ENCODE assay signal across 14 cellular contexts in genomic region chr15:45114076-45114750, GRCh38. TPM values are rescaled to one million over a fixed set of nuclear protein-coding genes. Genes with fewer than 3 reads are reported as not detected.
DNase-seq lines count a peak whose midpoint lies in the region; ATAC-seq and TF ChIP-seq lines count a peak whose summit lies in the region.
"Had no signal": no experiment of that assay in that cellular context is flagged by ENCODE, and none has a peak within 500 bp of the region (broad histone marks: within the 10 kb centered on the region; RNA-seq: fewer than 3 reads in every experiment).

Gene DUOX2 (minus strand): TSS chr15:45114172. CDS start chr15:45113411, 761 bp downstream.
Gene DUOXA2 (plus strand): TSS chr15:45114326. CDS start chr15:45114606, 280 bp downstream.

- peaks cover 79% of the 10 kb centered on the region for H3K27me3 Mint-ChIP-seq in stimulated activated naive CD8-positive, alpha-beta T cell treated with anti-CD3 and anti-CD28 coated beads, Interleukin-15, Interleukin-2, amounts not matched to agents 100 ng/mL and 50 ng/mL, for 24 hours
- peaks cover 91% of the 10 kb centered on the region for H3K27me3 Mint-ChIP-seq in stimulated activated naive CD8-positive, alpha-beta T cell treated with anti-CD3 and anti-CD28 coated beads, Interleukin-15, amount 100 ng/mL, for 72 hours
- H3K27me3 Mint-ChIP-seq in activated T-helper 2 cell treated with anti-CD3 and anti-CD28 coated beads, Interferon-gamma antibody, Interleukin-2, Interleukin-4, amounts not matched to agents 10 μg/mL and 5 μg/mL and 100 μg/mL, durations not matched to agents 14 hours and 24 hours and 36 hours (ENCODE audit: low read depth): peaks cover 77% of the 10 kb centered on the region
- peaks cover 48% of the 10 kb centered on the region for H3K27me3 Mint-ChIP-seq in memory B cell

- in situ Hi-C loops in transverse colon (cut with MboI; ENCODE audit: low pct_ligation_motif_present in 1 of 4, low pct_unique_long_range_greater_than_20kb in 1 of 4, low sequenced_read_pairs in 3 of 4): loop anchor here in 1 of 4 donors (25.0 kb wide), 1 partner anchor 152 kb away; the partner anchor contains the start of gene TERB2

- H3K27ac Mint-ChIP-seq in stimulated activated naive CD8-positive, alpha-beta T cell treated with anti-CD3 and anti-CD28 coated beads, Interleukin-15, Interleukin-2, amounts not matched to agents 100 ng/mL and 50 ng/mL, for 24 hours: peak within 1 kb of the TSS; percentile 38
- H3K27ac Mint-ChIP-seq in stimulated activated naive CD8-positive, alpha-beta T cell treated with anti-CD3 and anti-CD28 coated beads, Interleukin-15, amount 100 ng/mL, for 72 hours: no peak within 1 kb of the TSS
- H3K27ac Mint-ChIP-seq in activated T-helper 2 cell treated with anti-CD3 and anti-CD28 coated beads, Interferon-gamma antibody, Interleukin-2, Interleukin-4, amounts not matched to agents 10 μg/mL and 5 μg/mL and 100 μg/mL, durations not matched to agents 14 hours and 24 hours and 36 hours: peak within 1 kb of the TSS; percentile 43
- no peak within 1 kb of the TSS for H3K27ac Mint-ChIP-seq in memory B cell
- H3K27ac Mint-ChIP-seq: activated naive CD4-positive, alpha-beta T cell treated with anti-CD3 and anti-CD28 coated beads for 36 hours had no signal

- no peak for ATAC-seq in stimulated activated naive CD8-positive, alpha-beta T cell treated with anti-CD3 and anti-CD28 coated beads, Interleukin-15, amount 100 ng/mL, for 72 hours
- ATAC-seq in memory B cell (ENCODE audit: low read depth): no peak

- no peak for TF ChIP-seq EP300 in transverse colon (IDR thresholded peaks at IDR 0.05; ENCODE audit: low read depth)

- H3K9me3 ChIP-seq in transverse colon: no peaks in the 10 kb centered on the region
- H3K9me3 ChIP-seq: lower lobe of right lung, upper lobe of left lung had no signal

- intact Hi-C loops in activated T-helper 2 cell treated with anti-CD3 and anti-CD28 coated beads, Interferon-gamma antibody, Interleukin-2, Interleukin-4, amounts not matched to agents 10 μg/mL and 5 μg/mL and 100 μg/mL, durations not matched to agents 14 hours and 24 hours and 36 hours (cut with micrococcal nuclease): no loop called here
- intact Hi-C loops in transverse colon (cut with DNase I; ENCODE audit: low total_unique reads): no loop called here

- H3K4me3 ChIP-seq in transverse colon: peak within 1 kb of the TSS in 1 of 4 donors; percentile 0

- H3K36me3 Mint-ChIP-seq in stimulated activated naive CD8-positive, alpha-beta T cell treated with anti-CD3 and anti-CD28 coated beads, Interleukin-15, Interleukin-2, amounts not matched to agents 100 ng/mL and 50 ng/mL, for 24 hours (ENCODE audit: low read depth): no peaks in the 10 kb centered on the region
- no peaks in the 10 kb centered on the region for H3K36me3 Mint-ChIP-seq in activated T-helper 2 cell treated with anti-CD3 and anti-CD28 coated beads, Interferon-gamma antibody, Interleukin-2, Interleukin-4, amounts not matched to agents 10 μg/mL and 5 μg/mL and 100 μg/mL, durations not matched to agents 14 hours and 24 hours and 36 hours (ENCODE audit: low read depth)
- no peaks in the 10 kb centered on the region for H3K36me3 Mint-ChIP-seq in memory B cell

- no peaks in the 10 kb centered on the region for H3K9me3 Mint-ChIP-seq in stimulated activated naive CD8-positive, alpha-beta T cell treated with anti-CD3 and anti-CD28 coated beads, Interleukin-15, Interleukin-2, amounts not matched to agents 100 ng/mL and 50 ng/mL, for 24 hours
- H3K9me3 Mint-ChIP-seq in stimulated activated naive CD8-positive, alpha-beta T cell treated with anti-CD3 and anti-CD28 coated beads, Interleukin-15, amount 100 ng/mL, for 72 hours: no peaks in the 10 kb centered on the region
- H3K9me3 Mint-ChIP-seq in activated T-helper 2 cell treated with anti-CD3 and anti-CD28 coated beads, Interferon-gamma antibody, Interleukin-2, Interleukin-4, amounts not matched to agents 10 μg/mL and 5 μg/mL and 100 μg/mL, durations not matched to agents 14 hours and 24 hours and 36 hours: no peaks in the 10 kb centered on the region
- no peaks in the 10 kb centered on the region for H3K9me3 Mint-ChIP-seq in memory B cell
- H3K9me3 Mint-ChIP-seq: activated naive CD4-positive, alpha-beta T cell treated with anti-CD3 and anti-CD28 coated beads for 36 hours had no signal

- no peak for DNase-seq in stimulated activated naive CD8-positive, alpha-beta T cell treated with anti-CD3 and anti-CD28 coated beads, Interleukin-15, amount 100 ng/mL, for 72 hours
- no peak for DNase-seq in activated T-helper 2 cell treated with anti-CD3 and anti-CD28 coated beads, Interferon-gamma antibody, Interleukin-2, Interleukin-4, amounts not matched to agents 10 μg/mL and 5 μg/mL and 100 μg/mL, durations not matched to agents 14 hours and 24 hours and 36 hours (ENCODE audit: low spot score)
- DNase-seq in memory B cell (ENCODE audit: low spot score in 2 of 2): no peak
- no peak for DNase-seq in SIG-M5 treated with dmso at 0.1 percent for 504 hours (lab: John Stamatoyannopoulos, UW; ENCODE audit: unreplicated experiment)
- no peak for DNase-seq in activated CD8-positive, alpha-beta memory T cell treated with anti-CD3 and anti-CD28 coated beads, Interleukin-2, amount 50 U/mL, for 48 hours
- no peak for DNase-seq in transverse colon
- no peak for DNase-seq in stimulated activated naive CD4-positive, alpha-beta T cell (lab: John Stamatoyannopoulos, UW)
- DNase-seq: activated naive CD4-positive, alpha-beta T cell treated with anti-CD3 and anti-CD28 coated beads for 36 hours; DND-41; lower lobe of right lung; T1000 had no signal

- no peak for TF ChIP-seq POLR2A in transverse colon (IDR thresholded peaks at IDR 0.05)

- WGBS in transverse colon (ENCODE audit: low coverage in 1 of 2), 2 donors: 1% methylated on average over 42 of the region's 42 CpGs; no CpG with 5 or more reads in 1 of the 2 donors

- peaks cover 38% of the 10 kb centered on the region for H3K4me1 Mint-ChIP-seq in stimulated activated naive CD8-positive, alpha-beta T cell treated with anti-CD3 and anti-CD28 coated beads, Interleukin-15, Interleukin-2, amounts not matched to agents 100 ng/mL and 50 ng/mL, for 24 hours (ENCODE audit: low read depth)
- peaks cover 66% of the 10 kb centered on the region for H3K4me1 Mint-ChIP-seq in stimulated activated naive CD8-positive, alpha-beta T cell treated with anti-CD3 and anti-CD28 coated beads, Interleukin-15, amount 100 ng/mL, for 72 hours
- H3K4me1 Mint-ChIP-seq in activated T-helper 2 cell treated with anti-CD3 and anti-CD28 coated beads, Interferon-gamma antibody, Interleukin-2, Interleukin-4, amounts not matched to agents 10 μg/mL and 5 μg/mL and 100 μg/mL, durations not matched to agents 14 hours and 24 hours and 36 hours (ENCODE audit: low read depth): peaks cover 14% of the 10 kb centered on the region
- H3K4me1 Mint-ChIP-seq in memory B cell: peaks cover 39% of the 10 kb centered on the region

- peaks cover 89% of the 10 kb centered on the region for H3K27me3 ChIP-seq in transverse colon

- no peak within 1 kb of the TSS for H3K4me3 Mint-ChIP-seq in stimulated activated naive CD8-positive, alpha-beta T cell treated with anti-CD3 and anti-CD28 coated beads, Interleukin-15, Interleukin-2, amounts not matched to agents 100 ng/mL and 50 ng/mL, for 24 hours
- peak within 1 kb of the TSS in 1 of 2 donors; percentile 68 for H3K4me3 Mint-ChIP-seq in stimulated activated naive CD8-positive, alpha-beta T cell treated with anti-CD3 and anti-CD28 coated beads, Interleukin-15, amount 100 ng/mL, for 72 hours
- no peak within 1 kb of the TSS for H3K4me3 Mint-ChIP-seq in activated T-helper 2 cell treated with anti-CD3 and anti-CD28 coated beads, Interferon-gamma antibody, Interleukin-2, Interleukin-4, amounts not matched to agents 10 μg/mL and 5 μg/mL and 100 μg/mL, durations not matched to agents 14 hours and 24 hours and 36 hours (ENCODE audit: low read depth)
- H3K4me3 Mint-ChIP-seq in memory B cell: peak within 1 kb of the TSS; percentile 60

- no peak within 1 kb of the TSS for H3K27ac ChIP-seq in transverse colon
- H3K27ac ChIP-seq: lower lobe of right lung, upper lobe of left lung had no signal

- TF ChIP-seq CTCF in transverse colon (IDR thresholded peaks at IDR 0.05): no peak

- peaks cover 14 to 36% (median 24%) of the 10 kb centered on the region in 4 donors for H3K4me1 ChIP-seq in transverse colon

- H3K36me3 ChIP-seq in transverse colon: no peaks in the 10 kb centered on the region
- H3K36me3 ChIP-seq: upper lobe of left lung had no signal

RNA-seq across cellular contexts. Expression of gene DUOX2, which starts in this region (rescaled TPM):
- total RNA-seq in activated T-helper 2 cell treated with anti-CD3 and anti-CD28 coated beads, Interferon-gamma antibody, Interleukin-2, Interleukin-4, amounts not matched to agents 10 μg/mL and 5 μg/mL and 100 μg/mL, durations not matched to agents 14 hours and 24 hours and 36 hours: 0.02 TPM in 1 of 2 replicates, not detected in the other
- 10 to 100 TPM in 1 of 4 donors, 1 to 10 TPM in 1, under 1 TPM in 2; 0.68 to 23.8 (median 1.9) TPM for total RNA-seq in transverse colon
- total RNA-seq: activated naive CD4-positive, alpha-beta T cell treated with anti-CD3 and anti-CD28 coated beads for 36 hours; epithelial cell of proximal tubule had no signal

RNA-seq across cellular contexts. Expression of gene DUOXA2, which starts in this region (rescaled TPM):
- not detected in 2 replicates for total RNA-seq in activated T-helper 2 cell treated with anti-CD3 and anti-CD28 coated beads, Interferon-gamma antibody, Interleukin-2, Interleukin-4, amounts not matched to agents 10 μg/mL and 5 μg/mL and 100 μg/mL, durations not matched to agents 14 hours and 24 hours and 36 hours
- total RNA-seq in transverse colon: 10 to 100 TPM in 1 of 4 donors, under 1 TPM in 1, not detected in 2; 0.68 to 10.0 TPM
- total RNA-seq: activated naive CD4-positive, alpha-beta T cell treated with anti-CD3 and anti-CD28 coated beads for 36 hours; epithelial cell of proximal tubule; lower lobe of right lung had no signal

Comparison
In these comparisons a context has a peak if more than half of its experiments do, and no peak if none do; other contexts are left out.
1. H3K27ac Mint-ChIP-seq: peak in stimulated activated naive CD8-positive, alpha-beta T cell treated with anti-CD3 and anti-CD28 coated beads, Interleukin-15, Interleukin-2, amounts not matched to agents 100 ng/mL and 50 ng/mL, for 24 hours (single experiment) and activated T-helper 2 cell treated with anti-CD3 and anti-CD28 coated beads, Interferon-gamma antibody, Interleukin-2, Interleukin-4, amounts not matched to agents 10 μg/mL and 5 μg/mL and 100 μg/mL, durations not matched to agents 14 hours and 24 hours and 36 hours (single experiment); none in stimulated activated naive CD8-positive, alpha-beta T cell treated with anti-CD3 and anti-CD28 coated beads, Interleukin-15, amount 100 ng/mL, for 72 hours (0 of 2) and memory B cell (single experiment).